Comparison of ENCODE assay signal across 2 cellular contexts in genomic region chr12:70360218-70360617, GRCh38.
A peak's percentile ranks its signal among the peaks of the same experiment; 100 is the strongest.
TF ChIP-seq lines count a peak whose summit lies in the region.

No MANE protein-coding gene starts in this region.

TF ChIP-seq in HepG2, 621 proteins besides CTCF, POLR2A, EP300 and RAD21:
- TF ChIP-seq KDM1A (CRISPR knock-in tag; IDR thresholded peaks at IDR 0.05) (no peak), NFE2L2 (IDR thresholded peaks at IDR 0.05; ENCODE audit: low read length) (peak; percentile 68; the same call in 1 of the 2 replicates)

TF ChIP-seq in H1, 55 proteins besides CTCF, POLR2A, EP300 and RAD21:
- no peak for TF ChIP-seq ZNF274 (IDR thresholded peaks at IDR 0.05; ENCODE audit: borderline replicate concordance, extremely low read depth, low read length)
- TF ChIP-seq TBP (IDR thresholded peaks at IDR 0.05; ENCODE audit: low read depth, low read length): no peak
- TF ChIP-seq NRF1 (IDR thresholded peaks at IDR 0.05; ENCODE audit: low read depth, low read length): no peak
- TF ChIP-seq SUZ12 (IDR thresholded peaks at IDR 0.05; ENCODE audit: low read length): no peak
- no peak for TF ChIP-seq ASH2L (IDR thresholded peaks at IDR 0.05; ENCODE audit: low read length)
- TF ChIP-seq, protein P1, sequence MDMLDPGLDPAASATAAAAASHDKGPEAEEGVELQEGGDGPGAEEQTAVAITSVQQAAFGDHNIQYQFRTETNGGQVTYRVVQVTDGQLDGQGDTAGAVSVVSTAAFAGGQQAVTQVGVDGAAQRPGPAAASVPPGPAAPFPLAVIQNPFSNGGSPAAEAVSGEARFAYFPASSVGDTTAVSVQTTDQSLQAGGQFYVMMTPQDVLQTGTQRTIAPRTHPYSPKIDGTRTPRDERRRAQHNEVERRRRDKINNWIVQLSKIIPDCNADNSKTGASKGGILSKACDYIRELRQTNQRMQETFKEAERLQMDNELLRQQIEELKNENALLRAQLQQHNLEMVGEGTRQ (IDR thresholded peaks at IDR 0.05; ENCODE audit: low read length): no peak
- no peak for TF ChIP-seq RXRA (IDR thresholded peaks at IDR 0.05; ENCODE audit: insufficient read depth, low read depth, low read length)
- no peak for TF ChIP-seq SIN3A (conservative IDR thresholded peaks at IDR 0.05 in 1 of 2, IDR thresholded peaks at IDR 0.05 in 1 of 2; ENCODE audit: low read depth in 1 of 2, low read length in 2 of 2)
- no peak for TF ChIP-seq SIX5 (IDR thresholded peaks at IDR 0.05; ENCODE audit: low read depth, low read length)
